ENCODE assay signal across 8 cellular contexts in the genomic region with DNA sequence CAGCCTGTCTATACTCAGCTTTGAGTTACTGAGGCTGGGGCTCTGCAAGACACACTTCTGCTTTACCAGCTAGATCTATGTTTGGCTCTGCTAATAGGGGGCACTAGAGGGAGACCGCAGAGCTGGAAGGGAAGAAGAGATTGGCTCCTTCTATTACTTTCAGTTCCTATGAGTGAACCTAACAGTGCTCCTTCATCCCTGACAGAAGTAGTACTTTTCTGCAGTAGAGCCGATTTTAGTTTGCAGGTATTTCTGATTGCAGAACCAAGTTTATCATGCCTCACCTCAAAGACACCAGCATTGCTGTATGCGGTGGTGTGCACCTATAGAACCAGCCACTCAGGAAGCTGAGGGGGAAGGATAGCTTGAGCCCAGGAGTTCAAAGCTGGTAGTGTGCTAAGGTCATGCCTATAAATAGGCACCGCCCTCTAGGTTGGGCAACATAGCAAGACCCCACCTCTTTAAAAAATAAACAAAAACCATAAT. TPM values are rescaled to one million over a fixed set of nuclear protein-coding genes. Genes with fewer than 3 reads are reported as not detected.
DNase-seq lines count a peak whose midpoint lies in the region; ATAC-seq and TF ChIP-seq lines count a peak whose summit lies in the region.

No MANE protein-coding gene starts in this region.

- H3K4me1 Mint-ChIP-seq in endodermal cell: peaks cover 8% of the 10 kb centered on the region

- H3K4me3 ChIP-seq in H7 (ENCODE audit: insufficient read depth, low read depth, low read length) (no peak overlapping the region), NB4 (ENCODE audit: low read depth, low read length) (peak overlapping the region; percentile 3), endodermal cell (ENCODE audit: low read length) (no peak overlapping the region), psoas muscle (no peak overlapping the region)

- H3K27me3 ChIP-seq in H7 (ENCODE audit: control insufficient read depth, insufficient read depth, low read length) (no peaks in the 10 kb centered on the region), endodermal cell (ENCODE audit: control insufficient read depth, insufficient read depth, low read length, poor library complexity, severe bottlenecking) (no peaks in the 10 kb centered on the region), psoas muscle (ENCODE audit: insufficient read depth in 3 of 3, low read length in 2 of 3) (no peaks in the 10 kb centered on the region)

- no peaks in the 10 kb centered on the region for H3K36me3 ChIP-seq in H7 (replicated peaks; ENCODE audit: control insufficient read depth, insufficient read depth, low read length)
- H3K36me3 ChIP-seq in endodermal cell (ENCODE audit: control insufficient read depth, insufficient read depth, low read length): no peaks in the 10 kb centered on the region
- H3K36me3 ChIP-seq in psoas muscle (ENCODE audit: insufficient read depth in 1 of 2, low read depth in 1 of 2): no peaks in the 10 kb centered on the region

- H3K9me3 Mint-ChIP-seq in endodermal cell: peaks cover 19% of the 10 kb centered on the region

- TF ChIP-seq POLR2A in NB4 (IDR thresholded peaks at IDR 0.05; ENCODE audit: extremely low read depth, insufficient read length): no peak

- TF ChIP-seq CTCF in NB4 (IDR thresholded peaks at IDR 0.05; ENCODE audit: low read depth, low read length) (peak; percentile 56), endodermal cell (conservative IDR thresholded peaks at IDR 0.05) (peak; percentile 51), psoas muscle (IDR thresholded peaks at IDR 0.05) (no peak)

- H3K4me3 Mint-ChIP-seq in endodermal cell: no peak overlapping the region

- 84 to 89% methylated on average over 3 to 4 of the region's 4 CpGs for WGBS in endodermal cell (ENCODE audit: insufficient coverage in 1 of 2, insufficient read length in 1 of 2), 2 experiments
- WGBS in psoas muscle, 3 donors: 71 to 73% (median 71%) methylated on average over 4 of the region's 4 CpGs

- no peaks in the 10 kb centered on the region for H3K4me1 ChIP-seq in endodermal cell (ENCODE audit: control insufficient read depth, insufficient read depth, low read length)
- H3K4me1 ChIP-seq in psoas muscle: no peaks in the 10 kb centered on the region

- H3K9ac ChIP-seq in endodermal cell (ENCODE audit: extremely low read depth, low read length, poor library complexity, severe bottlenecking): no peak overlapping the region

- no peaks in the 10 kb centered on the region for H3K9me3 ChIP-seq in endodermal cell (ENCODE audit: control insufficient read depth, low read length)
- H3K9me3 ChIP-seq in psoas muscle: no peaks in the 10 kb centered on the region

- DNase-seq in H7: peak; percentile 49
- DNase-seq in NB4 (ENCODE audit: low read depth): peak; percentile 79
- no peak for DNase-seq in endodermal cell
- no peak for DNase-seq in NCI-H446 (lab: John Stamatoyannopoulos, UW)
- DNase-seq in psoas muscle: no peak
- no peak for DNase-seq in nucleus accumbens (lab: John Stamatoyannopoulos, UW)
- DNase-seq in NCI-H748 treated with DMSO at 0.1 percent for 48 hours (lab: John Stamatoyannopoulos, UW): no peak

- no peak overlapping the region for H3K27ac ChIP-seq in endodermal cell (ENCODE audit: low read depth, low read length)
- H3K27ac ChIP-seq in psoas muscle: no peak overlapping the region

- peaks cover 2% of the 10 kb centered on the region for H3K36me3 Mint-ChIP-seq in endodermal cell (ENCODE audit: low read depth)

- H3K27ac Mint-ChIP-seq in endodermal cell: no peak overlapping the region

- intact Hi-C loops in psoas muscle (cut with DNase I): no loop called here

- H3K27me3 Mint-ChIP-seq in endodermal cell (ENCODE audit: insufficient read depth): no peaks in the 10 kb centered on the region

- peak; percentile 91 for ATAC-seq in GM18511 (IDR thresholded peaks at IDR 0.05; ENCODE audit: unreplicated experiment)
- ATAC-seq in psoas muscle: no peak

RNA-seq across cellular contexts. Expression of gene ZDHHC18, which starts 5.7 kb away (rescaled TPM):
- 45.5 and 50.0 TPM in 2 replicates for total RNA-seq in H7 (2014; rRNA removed; shearing (Covaris generic))
- 10 to 100 TPM; 39.7 to 42.4 TPM for total RNA-seq in endodermal cell
- polyA plus RNA-seq in endodermal cell (2013, experiment 1 of 2): 37.1 TPM
- polyA plus RNA-seq in endodermal cell (2013, experiment 2 of 2): 34.3 TPM
- 10 to 100 TPM in 3 of 4 donors, 1 to 10 TPM in 1; 9.9 to 16.9 (median 12.5) TPM for total RNA-seq in psoas muscle
- 10 to 100 TPM in 1 of 3 donors, 1 to 10 TPM in 2; 7.7 to 11.3 (median 9.6) TPM for polyA plus RNA-seq in psoas muscle

RNA-seq across cellular contexts. Expression of gene PIGV, which starts 33.1 kb away (rescaled TPM):
- total RNA-seq in H7 (2014; rRNA removed; shearing (Covaris generic)): 28.3 TPM in 2 replicates
- total RNA-seq in endodermal cell (10 to 100 TPM; 12.7 to 14.6 TPM), psoas muscle (1 to 10 TPM; 4.2 to 7.4 (median 5.5) TPM)
- polyA plus RNA-seq in endodermal cell (2013, experiment 1 of 2): 13.3 TPM
- 12.6 TPM for polyA plus RNA-seq in endodermal cell (2013, experiment 2 of 2)
- 1 to 10 TPM; 2.5 to 5.5 (median 3.4) TPM for polyA plus RNA-seq in psoas muscle

RNA-seq across cellular contexts. Expression of gene SFN, which starts 42.1 kb away (rescaled TPM):
- total RNA-seq in H7 (2014; rRNA removed; shearing (Covaris generic)): 7.5 and 11.3 TPM in 2 replicates
- total RNA-seq in endodermal cell (1 to 10 TPM; 1.5 to 2.6 TPM), psoas muscle (10 to 100 TPM in 1 of 4 donors, under 1 TPM in 3; 0.17 to 26.7 (median 0.55) TPM)
- polyA plus RNA-seq in endodermal cell (2013, experiment 1 of 2): 0.50 TPM
- 0.87 TPM for polyA plus RNA-seq in endodermal cell (2013, experiment 2 of 2)
- polyA plus RNA-seq in psoas muscle: under 1 TPM; 0.05 to 0.35 (median 0.21) TPM

Comparison
In these comparisons a context has a peak if more than half of its experiments do, and no peak if none do; other contexts are left out.
1. DNase-seq: peak in H7 (single experiment) and NB4 (single experiment); none in endodermal cell (single experiment), NCI-H446 (0 of 2), psoas muscle (0 of 2), nucleus accumbens (0 of 56) and NCI-H748 treated with DMSO at 0.1 percent for 48 hours (single experiment).